Comparison of ENCODE assay signal across 11 cellular contexts in the genomic region with DNA sequence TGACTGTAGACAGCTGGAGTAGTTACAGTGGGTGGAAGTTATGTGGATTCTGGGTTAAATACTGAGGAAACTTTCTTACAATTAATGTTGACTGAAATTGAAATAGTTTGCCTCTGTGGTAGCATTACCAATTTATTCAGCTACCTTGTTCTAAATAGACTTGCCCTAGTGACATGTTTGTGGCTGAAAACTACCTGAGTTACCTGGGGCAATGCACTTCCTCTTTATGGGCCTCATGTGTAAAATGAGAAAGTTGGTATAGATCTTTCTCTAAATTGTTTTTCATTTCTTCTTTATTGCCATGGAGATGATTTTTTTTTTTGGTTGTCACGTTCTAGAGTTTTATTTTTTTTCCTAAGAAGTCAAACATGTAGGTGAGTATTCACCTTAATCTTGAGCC.
"Had no signal": no experiment of that assay in that cellular context is flagged by ENCODE, and none has a peak within 500 bp of the region (broad histone marks: within the 10 kb centered on the region; RNA-seq: fewer than 3 reads in every experiment).

No MANE protein-coding gene starts in this region.

- H3K4me1 Mint-ChIP-seq: GM23338, H9 had no signal

- DNase-seq: GM23248, GOT3, H7, H9, HCEC 1CT, HFFc6 had no signal

- H2AFZ ChIP-seq: GM23248, GM23338 had no signal

- H3K27ac ChIP-seq: GM23248 had no signal

- FAIRE-seq: H1, H54 had no signal

- H3K4me3 ChIP-seq: GM23248, GM23338, HAP-1 had no signal

- H3K4me3 Mint-ChIP-seq: GM23338, H9, HFFc6 had no signal

- H3K36me3 ChIP-seq: HAP-1 had no signal

- ATAC-seq: GM23338, HCT116 had no signal

- H3K9me3 ChIP-seq: HAP-1 had no signal

- H3K4me2 ChIP-seq: GM23338 had no signal

- H3K27ac Mint-ChIP-seq: GM23338, H9, HFFc6 had no signal

- H3K4me1 ChIP-seq: HAP-1 had no signal

- H3K9ac ChIP-seq: GM23248 had no signal
